ENCODE assay signal across 1 cellular context in the genomic region with DNA sequence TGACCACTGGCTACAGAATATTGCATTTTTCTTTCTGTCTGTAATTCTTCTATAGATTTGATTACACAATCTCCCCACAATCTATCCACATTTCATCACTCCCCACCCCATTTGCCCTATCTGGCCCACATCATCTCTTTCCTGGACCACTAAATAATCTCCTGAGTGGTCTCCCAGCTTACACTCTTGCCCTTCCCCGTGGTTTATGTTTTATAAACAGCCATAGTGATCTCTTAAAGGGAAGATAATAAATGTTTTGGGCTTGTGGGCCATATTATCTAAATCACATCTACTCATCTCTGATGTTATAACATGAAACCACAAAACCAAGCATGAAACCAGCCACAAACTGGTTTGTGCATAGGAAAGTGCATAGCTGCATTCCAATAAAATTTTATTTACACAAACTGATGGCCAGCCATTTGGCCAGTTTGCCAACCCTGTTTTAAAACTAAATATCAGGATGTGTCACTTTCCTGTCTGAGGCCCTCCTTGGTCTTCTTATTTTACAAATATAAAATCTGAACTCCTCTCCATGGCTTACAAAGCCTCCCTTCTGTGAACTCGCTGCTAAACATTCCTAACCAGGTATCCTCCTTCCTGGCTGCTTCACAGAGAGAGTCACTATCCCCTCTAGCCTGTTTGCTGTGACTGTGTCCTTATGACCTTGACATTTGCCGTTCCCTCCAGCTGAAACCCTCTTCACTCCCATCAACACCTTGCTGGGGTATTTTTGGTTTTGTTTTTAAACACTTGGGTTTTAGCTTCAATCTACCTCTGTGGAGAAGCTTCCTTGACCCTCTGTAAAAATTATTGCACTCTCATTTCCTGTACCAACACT.
A peak's percentile ranks its signal among the peaks of the same experiment; 100 is the strongest.
TF ChIP-seq lines count a peak whose summit lies in the region.

No MANE protein-coding gene starts in this region.

TF ChIP-seq in HepG2, 621 proteins besides CTCF, POLR2A, EP300 and RAD21 (continued from another document):
- TF ChIP-seq, protein P1, sequence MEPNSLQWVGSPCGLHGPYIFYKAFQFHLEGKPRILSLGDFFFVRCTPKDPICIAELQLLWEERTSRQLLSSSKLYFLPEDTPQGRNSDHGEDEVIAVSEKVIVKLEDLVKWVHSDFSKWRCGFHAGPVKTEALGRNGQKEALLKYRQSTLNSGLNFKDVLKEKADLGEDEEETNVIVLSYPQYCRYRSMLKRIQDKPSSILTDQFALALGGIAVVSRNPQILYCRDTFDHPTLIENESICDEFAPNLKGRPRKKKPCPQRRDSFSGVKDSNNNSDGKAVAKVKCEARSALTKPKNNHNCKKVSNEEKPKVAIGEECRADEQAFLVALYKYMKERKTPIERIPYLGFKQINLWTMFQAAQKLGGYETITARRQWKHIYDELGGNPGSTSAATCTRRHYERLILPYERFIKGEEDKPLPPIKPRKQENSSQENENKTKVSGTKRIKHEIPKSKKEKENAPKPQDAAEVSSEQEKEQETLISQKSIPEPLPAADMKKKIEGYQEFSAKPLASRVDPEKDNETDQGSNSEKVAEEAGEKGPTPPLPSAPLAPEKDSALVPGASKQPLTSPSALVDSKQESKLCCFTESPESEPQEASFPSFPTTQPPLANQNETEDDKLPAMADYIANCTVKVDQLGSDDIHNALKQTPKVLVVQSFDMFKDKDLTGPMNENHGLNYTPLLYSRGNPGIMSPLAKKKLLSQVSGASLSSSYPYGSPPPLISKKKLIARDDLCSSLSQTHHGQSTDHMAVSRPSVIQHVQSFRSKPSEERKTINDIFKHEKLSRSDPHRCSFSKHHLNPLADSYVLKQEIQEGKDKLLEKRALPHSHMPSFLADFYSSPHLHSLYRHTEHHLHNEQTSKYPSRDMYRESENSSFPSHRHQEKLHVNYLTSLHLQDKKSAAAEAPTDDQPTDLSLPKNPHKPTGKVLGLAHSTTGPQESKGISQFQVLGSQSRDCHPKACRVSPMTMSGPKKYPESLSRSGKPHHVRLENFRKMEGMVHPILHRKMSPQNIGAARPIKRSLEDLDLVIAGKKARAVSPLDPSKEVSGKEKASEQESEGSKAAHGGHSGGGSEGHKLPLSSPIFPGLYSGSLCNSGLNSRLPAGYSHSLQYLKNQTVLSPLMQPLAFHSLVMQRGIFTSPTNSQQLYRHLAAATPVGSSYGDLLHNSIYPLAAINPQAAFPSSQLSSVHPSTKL (CRISPR knock-in tag; IDR thresholded peaks at IDR 0.05), result peak; percentile 30; the same call in 1 of the 2 replicates
TF ChIP-seq in HepG2: peak in this region for 5.
